11 cellular contexts compared by ENCODE assay signal in genomic region chr3:129560269-129560787, GRCh38. TPM values are rescaled to one million over a fixed set of nuclear protein-coding genes. Genes with fewer than 3 reads are reported as not detected.
DNase-seq lines count a peak whose midpoint lies in the region; ATAC-seq and TF ChIP-seq lines count a peak whose summit lies in the region.
"Had no signal": no experiment of that assay in that cellular context is flagged by ENCODE, and none has a peak within 500 bp of the region (broad histone marks: within the 10 kb centered on the region; RNA-seq: fewer than 3 reads in every experiment).

No MANE protein-coding gene starts in this region.

- H3K4me3 ChIP-seq in CD8-positive, alpha-beta memory T cell (ENCODE audit: low read length): no peak overlapping the region
- no peak overlapping the region for H3K4me3 ChIP-seq in heart right ventricle
- no peak overlapping the region for H3K4me3 ChIP-seq in skin epidermis

- 67 to 69% methylated on average over 16 of the region's 16 CpGs for WGBS in heart right ventricle, 2 donors

- peaks cover 15 to 18% (median 17%) of the 10 kb centered on the region in 3 donors for H3K4me1 Mint-ChIP-seq in CD8-positive, alpha-beta memory T cell

- H3K4me1 ChIP-seq in CD8-positive, alpha-beta memory T cell (ENCODE audit: insufficient read depth, low read length): peaks cover 21% of the 10 kb centered on the region
- peaks cover 44 to 100% (median 92%) of the 10 kb centered on the region in 9 donors for H3K4me1 ChIP-seq in heart right ventricle

- TF ChIP-seq CTCF in heart right ventricle (IDR thresholded peaks at IDR 0.05): no peak

- peak overlapping the region in 1 of 7 donors; percentile 56 for H3K4me3 Mint-ChIP-seq in CD8-positive, alpha-beta memory T cell
- H3K4me3 Mint-ChIP-seq: activated T-cell treated with anti-CD3 and anti-CD28 coated beads, Interleukin-2, amount 50 U/mL, for 24 hours had no signal

- no peaks in the 10 kb centered on the region for H3K36me3 ChIP-seq in CD8-positive, alpha-beta memory T cell (ENCODE audit: insufficient read depth, low read length)
- peaks cover 0 to 100% (median 31%) of the 10 kb centered on the region in 9 donors for H3K36me3 ChIP-seq in heart right ventricle

- H3K27ac ChIP-seq in CD8-positive, alpha-beta memory T cell (ENCODE audit: low read depth, low read length): no peak overlapping the region
- H3K27ac ChIP-seq in heart right ventricle (peak overlapping the region; percentile 23 to 94 (median 85)), skin epidermis (peak overlapping the region in 13 of 21 experiments; percentile 43 to 88 (median 73))

- ATAC-seq in SK-N-SH treated with all-trans-retinoic acid at 6 μM for 48 hours: peak; percentile 17
- peak in 6 of 8 donors; percentile 2 to 28 (median 10) for ATAC-seq in heart right ventricle
- no peak for ATAC-seq in GM21381 (IDR thresholded peaks at IDR 0.05; ENCODE audit: unreplicated experiment)

- DNase-seq in CD8-positive, alpha-beta memory T cell: no peak
- peak; percentile 61 to 72 for DNase-seq in heart right ventricle
- no peak for DNase-seq in cerebellar nuclear complex (lab: John Stamatoyannopoulos, UW)
- DNase-seq in midbrain (lab: John Stamatoyannopoulos, UW): no peak
- no peak for DNase-seq in iPS-NIHi7 (ENCODE audit: extremely low spot score)
- DNase-seq: activated T-cell treated with anti-CD3 and anti-CD28 coated beads, Interleukin-2, amount 50 U/mL, for 24 hours had no signal

- POLR2A ChIA-PET in CD8-positive, alpha-beta memory T cell (lab: Charles Lee): no interaction called here

- peaks cover 2 to 44% (median 13%) of the 10 kb centered on the region in 3 donors for H3K36me3 Mint-ChIP-seq in CD8-positive, alpha-beta memory T cell

- H3K27ac Mint-ChIP-seq in CD8-positive, alpha-beta memory T cell: peak overlapping the region in 6 of 8 donors; percentile 1 to 87 (median 54)
- H3K27ac Mint-ChIP-seq: activated T-cell treated with anti-CD3 and anti-CD28 coated beads, Interleukin-2, amount 50 U/mL, for 24 hours had no signal

- H3K27me3 Mint-ChIP-seq in CD8-positive, alpha-beta memory T cell: peaks cover 0 to 2% of the 10 kb centered on the region in 2 donors
- H3K27me3 Mint-ChIP-seq: activated T-cell treated with anti-CD3 and anti-CD28 coated beads, Interleukin-2, amount 50 U/mL, for 24 hours had no signal

- no peaks in the 10 kb centered on the region for H3K9me3 ChIP-seq in CD8-positive, alpha-beta memory T cell (ENCODE audit: low read length)
- no peaks in the 10 kb centered on the region for H3K9me3 ChIP-seq in heart right ventricle

- H3K27me3 ChIP-seq in CD8-positive, alpha-beta memory T cell (ENCODE audit: insufficient read depth, low read length, poor library complexity, severe bottlenecking): no peaks in the 10 kb centered on the region
- no peaks in the 10 kb centered on the region for H3K27me3 ChIP-seq in heart right ventricle

- H3K9me3 Mint-ChIP-seq in CD8-positive, alpha-beta memory T cell: no peaks in the 10 kb centered on the region
- H3K9me3 Mint-ChIP-seq: activated T-cell treated with anti-CD3 and anti-CD28 coated beads, Interleukin-2, amount 50 U/mL, for 24 hours had no signal

- CTCF ChIA-PET in CD8-positive, alpha-beta memory T cell (lab: Charles Lee): no interaction called here

- intact Hi-C loops in heart right ventricle (cut with DNase I): loop anchor here in 4 of 10 donors (2.0 to 5.0 kb wide), 3 partner anchors 37 to 42 kb away; no protein-coding TSS in a partner anchor

TF ChIP-seq in SK-N-SH treated with all-trans-retinoic acid at 6 μM for 48 hours, 23 proteins besides CTCF, POLR2A, EP300 and RAD21:
- no peak for TF ChIP-seq OSR1 (CRISPR knock-in tag; IDR thresholded peaks at IDR 0.05)
- TF ChIP-seq ZNF70 (CRISPR knock-in tag; IDR thresholded peaks at IDR 0.05): no peak
- no peak for TF ChIP-seq RARB (CRISPR knock-in tag; IDR thresholded peaks at IDR 0.05)
- no peak for TF ChIP-seq SNAI2 (CRISPR knock-in tag; IDR thresholded peaks at IDR 0.05)
- no peak for TF ChIP-seq GLIS3 (CRISPR knock-in tag; IDR thresholded peaks at IDR 0.05)
- TF ChIP-seq ARNTL (CRISPR knock-in tag; IDR thresholded peaks at IDR 0.05; ENCODE audit: borderline replicate concordance, low read depth): no peak
- TF ChIP-seq ZNF565 (CRISPR knock-in tag; conservative IDR thresholded peaks at IDR 0.05; ENCODE audit: low read depth): no peak
- TF ChIP-seq ISL1 (CRISPR knock-in tag; IDR thresholded peaks at IDR 0.05): no peak
TF ChIP-seq in SK-N-SH treated with all-trans-retinoic acid at 6 μM for 48 hours: peak in this region for 0.

RNA-seq across cellular contexts. Expression of gene H1-8, which starts 17.4 kb away (rescaled TPM):
- not detected for total RNA-seq in CD8-positive, alpha-beta memory T cell
- polyA plus RNA-seq in CD8-positive, alpha-beta memory T cell: not detected
- total RNA-seq in heart right ventricle: not detected
- polyA plus RNA-seq in heart right ventricle: not detected
- total RNA-seq: epithelial cell of proximal tubule, H1 had no signal
- polyA plus RNA-seq: H1 had no signal

RNA-seq across cellular contexts. Expression of gene RHO, which starts 31.9 kb away (rescaled TPM):
- not detected for total RNA-seq in CD8-positive, alpha-beta memory T cell
- not detected for polyA plus RNA-seq in CD8-positive, alpha-beta memory T cell
- not detected for total RNA-seq in heart right ventricle
- polyA plus RNA-seq in heart right ventricle: not detected
- total RNA-seq: epithelial cell of proximal tubule, H1 had no signal
- polyA plus RNA-seq: H1 had no signal

RNA-seq across cellular contexts. Expression of gene PLXND1, which starts 46.1 kb away (rescaled TPM):
- total RNA-seq in CD8-positive, alpha-beta memory T cell: 10 to 100 TPM; 12.1 to 15.2 TPM
- 17.3 TPM for polyA plus RNA-seq in CD8-positive, alpha-beta memory T cell
- 100 to 1,000 TPM in 1 of 10 donors, 10 to 100 TPM in 9; 40.9 to 106 (median 62.8) TPM for total RNA-seq in heart right ventricle
- 100 to 1,000 TPM in 1 of 2 donors, 10 to 100 TPM in 1; 71.2 to 169 TPM for polyA plus RNA-seq in heart right ventricle

Comparison
In these comparisons a context has a peak if more than half of its experiments do, and no peak if none do; other contexts are left out.
1. DNase-seq: peak in heart right ventricle (2 of 2); none in CD8-positive, alpha-beta memory T cell (0 of 5), cerebellar nuclear complex (0 of 2), midbrain (single experiment) and iPS-NIHi7 (single experiment).